21 cellular contexts compared by ENCODE assay signal in the genomic region with DNA sequence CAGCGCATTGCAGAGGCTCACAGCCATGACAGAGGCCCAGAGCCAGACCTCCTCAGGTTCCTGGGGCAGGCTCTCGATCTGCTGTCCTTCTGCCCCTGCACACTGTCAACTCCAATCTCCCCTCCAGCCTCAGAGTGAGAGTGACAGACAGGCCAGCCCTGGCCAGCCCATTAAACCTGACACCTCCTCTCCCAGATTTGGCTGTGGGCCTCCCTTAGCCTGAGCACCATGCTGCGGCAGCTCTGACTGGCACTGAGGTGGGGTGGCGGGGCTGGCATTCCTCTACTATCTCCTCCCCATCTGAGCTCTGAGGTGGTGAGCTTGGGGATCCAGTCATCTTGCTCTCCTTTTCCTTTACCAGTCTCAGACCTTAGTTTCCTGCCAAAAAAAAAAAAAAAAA. TPM values are rescaled to one million over a fixed set of nuclear protein-coding genes. Genes with fewer than 3 reads are reported as not detected.
"Had no signal": no experiment of that assay in that cellular context is flagged by ENCODE, and none has a peak within 500 bp of the region (broad histone marks: within the 10 kb centered on the region; RNA-seq: fewer than 3 reads in every experiment).

No MANE protein-coding gene starts in this region.

- H3K4me1 ChIP-seq: ascending aorta, breast epithelium, prostate gland, upper lobe of right lung had no signal

- ATAC-seq: activated T-cell treated with anti-CD3 and anti-CD28 coated beads, Interleukin-2, amount 50 U/mL, for 72 hours; naive thymus-derived CD4-positive, alpha-beta T cell; right lobe of liver; stimulated activated memory B cell treated with anti-CD40 and anti-IgM and Interleukin-4, amounts not matched to agents 10 μg/mL and 1 μg/mL and 100 μg/mL, for 72 hours; upper lobe of right lung had no signal

- H3K9me3 Mint-ChIP-seq: activated naive CD4-positive, alpha-beta T cell treated with anti-CD3 and anti-CD28 coated beads, Interleukin-2, amount 50 U/mL, for 24 hours; activated T-cell treated with anti-CD3 and anti-CD28 coated beads, Interleukin-2, amount 50 U/mL, for 72 hours; dendritic cell treated with granulocyte-macrophage colony-stimulating factor and Interleukin-4, amounts not matched to agents 40 ng/mL and 50 ng/mL, for 4 days had no signal

- H3K36me3 ChIP-seq: ascending aorta, breast epithelium, neural progenitor cell, prostate gland, right lobe of liver, upper lobe of right lung had no signal

- H3K36me3 Mint-ChIP-seq: activated naive CD4-positive, alpha-beta T cell treated with anti-CD3 and anti-CD28 coated beads, Interleukin-2, amount 50 U/mL, for 24 hours; memory B cell; naive thymus-derived CD4-positive, alpha-beta T cell; neural progenitor cell; stimulated activated memory B cell treated with anti-CD40 and anti-IgM and Interleukin-4, amounts not matched to agents 10 μg/mL and 1 μg/mL and 100 μg/mL, for 72 hours had no signal

- H3K27me3 ChIP-seq: ascending aorta, breast epithelium, right lobe of liver, testis had no signal

- H3K9ac ChIP-seq: neural progenitor cell had no signal

- H3K27ac ChIP-seq: ascending aorta, breast epithelium, neural progenitor cell, prostate gland, right lobe of liver, testis, upper lobe of right lung had no signal

- H3K9me3 ChIP-seq: ascending aorta, breast epithelium, prostate gland, right lobe of liver, testis, upper lobe of right lung had no signal

- DNase-seq: activated CD4-positive, alpha-beta T cell treated with anti-CD3 and anti-CD28 coated beads, Interleukin-2, amount 50 U/mL, for 4 hours; activated gamma-delta T cell; activated T-cell treated with anti-CD3 and anti-CD28 coated beads, Interleukin-2, amount 50 U/mL, for 72 hours; effector memory CD4-positive, alpha-beta T cell; hypothalamus; kidney; naive thymus-derived CD4-positive, alpha-beta T cell; right lobe of liver; stimulated activated CD4-positive, alpha-beta T cell treated with anti-CD3 and anti-CD28 coated beads, Interleukin-4, amount 100 ng/mL, for 24 hours; T-helper 2 cell; testis; upper lobe of right lung had no signal

- H3K4me3 ChIP-seq: ascending aorta, breast epithelium, neural progenitor cell, prostate gland, right lobe of liver, smooth muscle cell, testis, upper lobe of right lung had no signal

- H3K4me3 Mint-ChIP-seq: activated naive CD4-positive, alpha-beta T cell treated with anti-CD3 and anti-CD28 coated beads, Interleukin-2, amount 50 U/mL, for 24 hours; activated T-cell treated with anti-CD3 and anti-CD28 coated beads, Interleukin-2, amount 50 U/mL, for 72 hours; dendritic cell treated with granulocyte-macrophage colony-stimulating factor and Interleukin-4, amounts not matched to agents 40 ng/mL and 50 ng/mL, for 4 days; memory B cell; naive thymus-derived CD4-positive, alpha-beta T cell; neural progenitor cell; stimulated activated memory B cell treated with anti-CD40 and anti-IgM and Interleukin-4, amounts not matched to agents 10 μg/mL and 1 μg/mL and 100 μg/mL, for 72 hours had no signal

- H3K27ac Mint-ChIP-seq: activated naive CD4-positive, alpha-beta T cell treated with anti-CD3 and anti-CD28 coated beads, Interleukin-2, amount 50 U/mL, for 24 hours; activated T-cell treated with anti-CD3 and anti-CD28 coated beads, Interleukin-2, amount 50 U/mL, for 72 hours; dendritic cell treated with granulocyte-macrophage colony-stimulating factor and Interleukin-4, amounts not matched to agents 40 ng/mL and 50 ng/mL, for 4 days; memory B cell; neural progenitor cell; stimulated activated memory B cell treated with anti-CD40 and anti-IgM and Interleukin-4, amounts not matched to agents 10 μg/mL and 1 μg/mL and 100 μg/mL, for 72 hours had no signal

RNA-seq across cellular contexts. Expression of a gene that starts 15.5 kb away (rescaled TPM):
- total RNA-seq: ascending aorta, smooth muscle cell had no signal
- polyA plus RNA-seq: naive thymus-derived CD4-positive, alpha-beta T cell had no signal

RNA-seq across cellular contexts. Expression of a gene that starts 36.0 kb away (rescaled TPM):
- total RNA-seq: ascending aorta had no signal
- polyA plus RNA-seq: naive thymus-derived CD4-positive, alpha-beta T cell had no signal
